In the genomic region with DNA sequence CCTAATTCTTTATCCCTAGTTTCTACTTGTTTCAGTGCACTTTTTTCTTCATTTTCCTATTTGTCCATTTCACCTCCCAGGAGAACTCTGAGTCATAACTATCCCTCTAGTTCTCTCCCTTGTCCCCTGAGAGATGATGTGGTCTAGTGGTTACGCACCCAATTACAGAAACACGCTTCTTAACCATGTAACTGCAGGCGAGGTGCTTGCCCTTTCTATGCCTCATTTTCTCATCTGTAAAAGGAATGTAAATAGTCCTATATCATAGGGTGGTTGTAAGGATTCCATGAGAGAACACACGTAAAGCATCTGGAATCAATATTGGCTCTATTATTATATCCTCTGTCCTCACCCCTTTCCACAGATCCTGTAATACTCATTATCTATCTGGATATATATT, we compare ENCODE assay signal across 17 cellular contexts. TPM values are rescaled to one million over a fixed set of nuclear protein-coding genes. Genes with fewer than 3 reads are reported as not detected.
DNase-seq lines count a peak whose midpoint lies in the region; ATAC-seq and TF ChIP-seq lines count a peak whose summit lies in the region.
"Had no signal": no experiment of that assay in that cellular context is flagged by ENCODE, and none has a peak within 500 bp of the region (broad histone marks: within the 10 kb centered on the region; RNA-seq: fewer than 3 reads in every experiment).

No MANE protein-coding gene starts in this region.

- H3K4me1 ChIP-seq in BLaER1 (peaks cover 8% of the 10 kb centered on the region), adipocyte (ENCODE audit: control insufficient read depth, insufficient read depth, low read length) (peaks cover 8% of the 10 kb centered on the region)

- ATAC-seq in memory B cell (ENCODE audit: low read depth), result peak; percentile 25
- ATAC-seq in GM21619 (IDR thresholded peaks at IDR 0.05; ENCODE audit: unreplicated experiment), result no peak
- ATAC-seq: effector memory CD8-positive, alpha-beta T cell; Panc1 had no signal

- no peaks in the 10 kb centered on the region for H3K36me3 Mint-ChIP-seq in memory B cell

- DNase-seq in HL-60 (ENCODE audit: low read depth in 1 of 2, low spot score in 1 of 2), result no peak
- peak; percentile 79 for DNase-seq in adipocyte (ENCODE audit: low read depth)
- no peak for DNase-seq in memory B cell (ENCODE audit: low spot score in 2 of 2)
- DNase-seq in dorsolateral prefrontal cortex, result no peak
- DNase-seq in middle frontal gyrus (ENCODE audit: extremely low spot score, low spot score), result no peak
- DNase-seq in HuH-7 (ENCODE audit: low spot score), result no peak
- DNase-seq: activated CD8-positive, alpha-beta memory T cell treated with anti-CD3 and anti-CD28 coated beads, Interleukin-2, amount 50 U/mL, for 48 hours; amygdala; Calu3; effector memory CD8-positive, alpha-beta T cell; NCI-H226; stimulated activated naive CD4-positive, alpha-beta T cell treated with Interleukin-2 at 50 U/mL for 16 hours had no signal

- no peaks in the 10 kb centered on the region for H3K27me3 Mint-ChIP-seq in memory B cell

- H3K4me1 Mint-ChIP-seq in memory B cell, result peaks cover 18% of the 10 kb centered on the region

- H3K36me3 ChIP-seq in BLaER1, result no peaks in the 10 kb centered on the region
- H3K36me3 ChIP-seq in adipocyte (ENCODE audit: control insufficient read depth, insufficient read depth, low read length, severe bottlenecking), result no peaks in the 10 kb centered on the region

- H3K4me3 ChIP-seq in BLaER1 (no peak overlapping the region), HL-60 (replicated peaks; ENCODE audit: insufficient read depth, low read length) (no peak overlapping the region), adipocyte (ENCODE audit: low read length) (no peak overlapping the region), dorsolateral prefrontal cortex (no peak overlapping the region)
- H3K4me3 ChIP-seq: lung had no signal

- H3K27me3 ChIP-seq in BLaER1, result peaks cover 90% of the 10 kb centered on the region
- H3K27me3 ChIP-seq in HL-60 (ENCODE audit: insufficient read depth, poor library complexity, severe bottlenecking), result no peaks in the 10 kb centered on the region
- H3K27me3 ChIP-seq in adipocyte (replicated peaks; ENCODE audit: control insufficient read depth, insufficient read depth, low read length), result peaks cover 20% of the 10 kb centered on the region
- H3K27me3 ChIP-seq in dorsolateral prefrontal cortex, result peaks cover 0 to 43% (median 5%) of the 10 kb centered on the region in 45 donors

- peak overlapping the region; percentile 34 for H3K4me3 Mint-ChIP-seq in memory B cell
- H3K4me3 Mint-ChIP-seq: effector memory CD8-positive, alpha-beta T cell had no signal

- H3K4me2 ChIP-seq in BLaER1, result peak overlapping the region; percentile 22

- no peak overlapping the region for H3K27ac ChIP-seq in BLaER1
- 0 out of 2 replicates have a peak overlapping the region, but pooled peaks have one; percentile 10 for H3K27ac ChIP-seq in HL-60 (replicated peaks)
- H3K27ac ChIP-seq in dorsolateral prefrontal cortex, result no peak overlapping the region

- TF ChIP-seq CTCF in HL-60 (IDR thresholded peaks at IDR 0.05; ENCODE audit: insufficient read depth, low read length), result no peak
- no peak for TF ChIP-seq CTCF in dorsolateral prefrontal cortex (IDR thresholded peaks at IDR 0.05 in 54 of 56, conservative IDR thresholded peaks at IDR 0.05 in 2 of 56; ENCODE audit: low read depth in 1 of 56, partially characterized antibody in 56 of 56)

- peaks cover 1% of the 10 kb centered on the region for H3K9me3 Mint-ChIP-seq in memory B cell

- H4K20me1 ChIP-seq in BLaER1, result no peaks in the 10 kb centered on the region; the same call in 1 of the 2 replicates

- intact Hi-C loops in dorsolateral prefrontal cortex (cut with DNase I), result no loop called here

- H3K9ac ChIP-seq in BLaER1 (no peak overlapping the region), adipocyte (ENCODE audit: low read length) (no peak overlapping the region)

- H3K9me3 ChIP-seq in BLaER1, result peaks cover 4% of the 10 kb centered on the region
- H3K9me3 ChIP-seq in adipocyte (ENCODE audit: control insufficient read depth, low read length), result peaks cover 22% of the 10 kb centered on the region

- no peak overlapping the region for H3K27ac Mint-ChIP-seq in memory B cell
- H3K27ac Mint-ChIP-seq: effector memory CD8-positive, alpha-beta T cell had no signal

RNA-seq across cellular contexts. Expression of a gene that starts 8.7 kb away (rescaled TPM):
- 1 to 10 TPM in 107 of 120 experiments, under 1 TPM in 13; 0.53 to 5.9 (median 1.7) TPM for total RNA-seq in dorsolateral prefrontal cortex

RNA-seq across cellular contexts. Expression of a gene that starts 52.6 kb away (rescaled TPM):
- under 1 TPM in 9 of 120 experiments, not detected in 111; 0.22 to 0.53 (median 0.39) TPM for total RNA-seq in dorsolateral prefrontal cortex
- total RNA-seq: Calu3, lung, posterior vena cava had no signal
